ENCODE assay signal across 8 cellular contexts in the genomic region with DNA sequence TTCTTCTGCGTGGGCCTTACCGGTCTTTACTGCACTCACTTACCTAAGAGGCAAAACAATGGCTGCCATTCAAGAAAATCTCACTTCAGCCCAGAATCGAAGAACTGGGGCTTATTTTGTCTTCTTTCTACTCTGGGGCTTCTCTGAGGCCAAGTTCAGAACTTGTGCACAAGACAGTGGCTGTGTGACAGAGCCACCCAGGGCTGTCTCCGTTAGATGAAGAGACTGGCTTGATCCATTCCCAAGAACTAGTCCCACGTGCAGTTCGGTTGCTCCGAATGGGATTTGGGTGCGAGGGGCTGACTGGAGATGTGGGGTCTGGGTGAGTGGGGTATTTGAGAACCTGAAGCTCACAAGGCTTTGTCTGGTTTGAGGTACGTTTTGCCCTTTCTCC. TPM values are rescaled to one million over a fixed set of nuclear protein-coding genes. Genes with fewer than 3 reads are reported as not detected.
DNase-seq lines count a peak whose midpoint lies in the region; ATAC-seq and TF ChIP-seq lines count a peak whose summit lies in the region.

No MANE protein-coding gene starts in this region.

- H3K9me3 Mint-ChIP-seq in activated CD8-positive, alpha-beta T cell treated with anti-CD3 and anti-CD28 coated beads for 36 hours, result no peaks in the 10 kb centered on the region

- peaks cover 19% of the 10 kb centered on the region for H3K4me1 ChIP-seq in psoas muscle

- no peaks in the 10 kb centered on the region for H3K27me3 ChIP-seq in psoas muscle (ENCODE audit: insufficient read depth in 3 of 3, low read length in 2 of 3)

- CTCF ChIA-PET in activated CD8-positive, alpha-beta T cell treated with anti-CD3 and anti-CD28 coated beads for 36 hours (lab: Charles Lee), result interaction anchor here (0.7 to 1.9 kb wide), 16 partner anchors 9 to 389 kb away, joined by 3 to 9 read pairs (median 4); no protein-coding TSS in a partner anchor

- peak; percentile 3 for DNase-seq in stimulated activated CD8-positive, alpha-beta memory T cell treated with anti-CD3 and anti-CD28 coated beads, Interleukin-12 subunit alpha, Interleukin-12 subunit beta, amount 100 ng/mL, for 1 hour (ENCODE audit: low read depth)
- DNase-seq in stimulated activated CD8-positive, alpha-beta memory T cell treated with anti-CD3 and anti-CD28 coated beads, Interleukin-4, amount 100 ng/mL, for 48 hours, result no peak
- DNase-seq in activated CD8-positive, alpha-beta T cell treated with anti-CD3 and anti-CD28 coated beads for 36 hours, result no peak
- no peak for DNase-seq in Right ventricle myocardium superior
- peak in 1 of 2 donors; percentile 50 for DNase-seq in psoas muscle
- no peak for DNase-seq in NCI-H187 (lab: John Stamatoyannopoulos, UW)

- no peaks in the 10 kb centered on the region for H3K9me3 ChIP-seq in psoas muscle

- intact Hi-C loops in activated CD8-positive, alpha-beta T cell treated with anti-CD3 and anti-CD28 coated beads for 36 hours (cut with micrococcal nuclease), result loop anchor here (10.0 kb wide), 1 partner anchor 47 kb away; no protein-coding TSS in a partner anchor
- intact Hi-C loops in Right ventricle myocardium superior (cut with DNase I), result loop anchor here (2.0 to 10.0 kb wide), 2 partner anchors 31 to 217 kb away; no protein-coding TSS in a partner anchor
- intact Hi-C loops in psoas muscle (cut with DNase I), result loop anchor here (1.0 to 10.0 kb wide), 6 partner anchors 28 to 387 kb away; no protein-coding TSS in a partner anchor

- ATAC-seq in activated CD8-positive, alpha-beta T cell treated with anti-CD3 and anti-CD28 coated beads for 36 hours, result no peak
- ATAC-seq in Right ventricle myocardium superior (ENCODE audit: poor library complexity), result peak; percentile 4
- peak in 2 of 4 donors; percentile 3 to 12 for ATAC-seq in psoas muscle
- no peak for ATAC-seq in HG03135 (IDR thresholded peaks at IDR 0.05; ENCODE audit: unreplicated experiment)
- no peak for ATAC-seq in GM21515 (IDR thresholded peaks at IDR 0.05; ENCODE audit: unreplicated experiment)

- peaks cover 0 to 18% of the 10 kb centered on the region in 2 donors for H3K36me3 ChIP-seq in psoas muscle (ENCODE audit: insufficient read depth in 1 of 2, low read depth in 1 of 2)

- H3K4me3 ChIP-seq in psoas muscle, result peak overlapping the region; percentile 93

- H3K27me3 Mint-ChIP-seq in activated CD8-positive, alpha-beta T cell treated with anti-CD3 and anti-CD28 coated beads for 36 hours, result no peaks in the 10 kb centered on the region

- POLR2A ChIA-PET in activated CD8-positive, alpha-beta T cell treated with anti-CD3 and anti-CD28 coated beads for 36 hours (lab: Charles Lee), result interaction anchor here (0.7 to 2.8 kb wide), 11 partner anchors 10 to 216 kb away, joined by 3 to 19 read pairs (median 4); no protein-coding TSS in a partner anchor

- H3K27ac ChIP-seq in psoas muscle, result peak overlapping the region; percentile 90

- 5 to 17% (median 8%) methylated on average over 9 of the region's 9 CpGs for WGBS in psoas muscle, 3 donors

- peaks cover 29% of the 10 kb centered on the region for H3K4me1 Mint-ChIP-seq in activated CD8-positive, alpha-beta T cell treated with anti-CD3 and anti-CD28 coated beads for 36 hours (ENCODE audit: low read depth)

- H3K36me3 Mint-ChIP-seq in activated CD8-positive, alpha-beta T cell treated with anti-CD3 and anti-CD28 coated beads for 36 hours (ENCODE audit: low read depth), result peaks cover 14% of the 10 kb centered on the region

- TF ChIP-seq CTCF in activated CD8-positive, alpha-beta T cell treated with anti-CD3 and anti-CD28 coated beads for 36 hours (IDR thresholded peaks at IDR 0.05), result no peak
- TF ChIP-seq CTCF in psoas muscle (IDR thresholded peaks at IDR 0.05), result no peak

- peak overlapping the region; percentile 99 for H3K4me3 Mint-ChIP-seq in activated CD8-positive, alpha-beta T cell treated with anti-CD3 and anti-CD28 coated beads for 36 hours

- peak overlapping the region; percentile 83 for H3K27ac Mint-ChIP-seq in activated CD8-positive, alpha-beta T cell treated with anti-CD3 and anti-CD28 coated beads for 36 hours

RNA-seq across cellular contexts. Expression of gene TCF12, which starts 0.8 kb away (rescaled TPM):
- 10 to 100 TPM; 60.5 to 67.4 TPM for total RNA-seq in activated CD8-positive, alpha-beta T cell treated with anti-CD3 and anti-CD28 coated beads for 36 hours
- total RNA-seq in Right ventricle myocardium superior (32.9 TPM), psoas muscle (10 to 100 TPM; 30.5 to 53.1 (median 44.8) TPM)
- 10 to 100 TPM; 10.5 to 20.0 (median 10.7) TPM for polyA plus RNA-seq in psoas muscle
